24 cellular contexts compared by ENCODE assay signal in genomic region chr6:34518669-34519365, GRCh38. TPM values are rescaled to one million over a fixed set of nuclear protein-coding genes. Genes with fewer than 3 reads are reported as not detected.
"Had no signal": no experiment of that assay in that cellular context is flagged by ENCODE, and none has a peak within 500 bp of the region (broad histone marks: within the 10 kb centered on the region; RNA-seq: fewer than 3 reads in every experiment).

No MANE protein-coding gene starts in this region.

- DNase-seq: activated CD8-positive, alpha-beta T cell treated with anti-CD3 and anti-CD28 coated beads for 36 hours; activated effector memory CD4-positive, alpha-beta T cell treated with Interleukin-2 at 50 U/mL for 16 hours; activated naive CD4-positive, alpha-beta T cell treated with anti-CD3 and anti-CD28 coated beads, Interleukin-2, amount 50 U/mL, for 16 hours; activated T-cell treated with anti-CD3 and anti-CD28 coated beads, Interleukin-2, amount 50 U/mL, for 24 hours; dermis blood vessel endothelial cell; effector memory CD4-positive, alpha-beta T cell; foreskin fibroblast; hippocampal formation; mammary epithelial cell; nephron progenitor cell; stimulated activated CD4-positive, alpha-beta T cell treated with anti-CD3 and anti-CD28 coated beads, Interleukin-4, amount 100 ng/mL, for 24 hours; upper lobe of left lung; WERI-Rb-1 had no signal

- H3K4me1 Mint-ChIP-seq: activated CD4-positive, alpha-beta T cell treated with anti-CD3 and anti-CD28 coated beads, Interleukin-2, amount 10 ng/mL, durations not matched to agents 24 days and 14 days had no signal

- H3K4me1 ChIP-seq: right lobe of liver had no signal

- H3K9me3 Mint-ChIP-seq: activated CD4-positive, alpha-beta T cell treated with anti-CD3 and anti-CD28 coated beads, Interleukin-2, amount 10 ng/mL, durations not matched to agents 24 days and 14 days; activated CD8-positive, alpha-beta T cell treated with anti-CD3 and anti-CD28 coated beads for 36 hours; activated T-cell treated with anti-CD3 and anti-CD28 coated beads, Interleukin-2, amount 50 U/mL, for 24 hours; nephron progenitor cell; stimulated activated effector memory CD8-positive, alpha-beta T cell treated with anti-CD3 and anti-CD28 coated beads, Interleukin-12 subunit alpha, Interleukin-12 subunit beta, amount 100 ng/mL, for 72 hours had no signal

- H3K4me3 ChIP-seq: right lobe of liver, smooth muscle cell, thoracic aorta, upper lobe of left lung had no signal

- H3K27me3 Mint-ChIP-seq: activated CD8-positive, alpha-beta T cell treated with anti-CD3 and anti-CD28 coated beads for 36 hours; activated T-cell treated with anti-CD3 and anti-CD28 coated beads, Interleukin-2, amount 50 U/mL, for 24 hours had no signal

- ATAC-seq: activated CD8-positive, alpha-beta T cell treated with anti-CD3 and anti-CD28 coated beads for 36 hours; left lobe of liver; right lobe of liver; stimulated activated effector memory CD8-positive, alpha-beta T cell treated with anti-CD3 and anti-CD28 coated beads, Interleukin-12 subunit alpha, Interleukin-12 subunit beta, amount 100 ng/mL, for 72 hours had no signal

- H3K36me3 ChIP-seq: right lobe of liver, thoracic aorta, upper lobe of left lung had no signal

- H3K36me3 Mint-ChIP-seq: stimulated activated effector memory CD8-positive, alpha-beta T cell treated with anti-CD3 and anti-CD28 coated beads, Interleukin-12 subunit alpha, Interleukin-12 subunit beta, amount 100 ng/mL, for 72 hours had no signal

- H3K27ac ChIP-seq: right lobe of liver, thoracic aorta, upper lobe of left lung, WERI-Rb-1 had no signal

- H3K4me3 Mint-ChIP-seq: activated CD4-positive, alpha-beta T cell treated with anti-CD3 and anti-CD28 coated beads, Interleukin-2, amount 10 ng/mL, durations not matched to agents 24 days and 14 days; activated CD8-positive, alpha-beta T cell treated with anti-CD3 and anti-CD28 coated beads for 36 hours; activated T-cell treated with anti-CD3 and anti-CD28 coated beads, Interleukin-2, amount 50 U/mL, for 24 hours; nephron progenitor cell; stimulated activated effector memory CD8-positive, alpha-beta T cell treated with anti-CD3 and anti-CD28 coated beads, Interleukin-12 subunit alpha, Interleukin-12 subunit beta, amount 100 ng/mL, for 72 hours had no signal

- H3K27me3 ChIP-seq: right lobe of liver had no signal

- H3K27ac Mint-ChIP-seq: activated CD4-positive, alpha-beta T cell treated with anti-CD3 and anti-CD28 coated beads, Interleukin-2, amount 10 ng/mL, durations not matched to agents 24 days and 14 days; activated CD8-positive, alpha-beta T cell treated with anti-CD3 and anti-CD28 coated beads for 36 hours; activated T-cell treated with anti-CD3 and anti-CD28 coated beads, Interleukin-2, amount 50 U/mL, for 24 hours; nephron progenitor cell had no signal

- H3K9me3 ChIP-seq: right lobe of liver, thoracic aorta, upper lobe of left lung had no signal

RNA-seq across cellular contexts. Expression of gene SPDEF, which starts 37.3 kb away (rescaled TPM):
- total RNA-seq: activated CD4-positive, alpha-beta T cell treated with anti-CD3 and anti-CD28 coated beads, Interleukin-2, amount 10 ng/mL, durations not matched to agents 24 days and 14 days; activated CD8-positive, alpha-beta T cell treated with anti-CD3 and anti-CD28 coated beads for 36 hours; myocyte; osteocyte; pulmonary artery endothelial cell; right lobe of liver; SK-MEL-5; smooth muscle cell; T-helper 2 cell treated with Interferon-gamma antibody and Interleukin-4, amounts not matched to agents 100 ng/mL and 5 ng/mL, for 36 hours; thoracic aorta had no signal
- polyA plus RNA-seq: mammary epithelial cell had no signal

RNA-seq across cellular contexts. Expression of gene PACSIN1, which starts 52.9 kb away (rescaled TPM):
- total RNA-seq: activated CD4-positive, alpha-beta T cell treated with anti-CD3 and anti-CD28 coated beads, Interleukin-2, amount 10 ng/mL, durations not matched to agents 24 days and 14 days; dermis blood vessel endothelial cell; left lobe of liver; mammary epithelial cell; osteocyte; pulmonary artery endothelial cell; SK-MEL-5; smooth muscle cell had no signal
- polyA plus RNA-seq: smooth muscle cell had no signal
